8 cellular contexts compared by ENCODE assay signal in genomic region chr1:2584822-2585317, GRCh38. TPM values are rescaled to one million over a fixed set of nuclear protein-coding genes. Genes with fewer than 3 reads are reported as not detected.
A peak's percentile ranks its signal among the peaks of the same experiment; 100 is the strongest.
DNase-seq lines count a peak whose midpoint lies in the region; ATAC-seq and TF ChIP-seq lines count a peak whose summit lies in the region.

No MANE protein-coding gene starts in this region.

- no peaks in the 10 kb centered on the region for H3K9me3 Mint-ChIP-seq in dendritic cell treated with granulocyte-macrophage colony-stimulating factor and Interleukin-4, amounts not matched to agents 40 ng/mL and 50 ng/mL, for 4 days
- no peaks in the 10 kb centered on the region for H3K9me3 Mint-ChIP-seq in nephron progenitor cell

- H3K36me3 ChIP-seq in KOPT-K1 (ENCODE audit: insufficient read depth, low read length), result peaks cover 4% of the 10 kb centered on the region; the same call in 1 of the 2 replicates

- no peak for TF ChIP-seq CTCF in AG04449 (IDR thresholded peaks at IDR 0.05; ENCODE audit: insufficient read depth, low read length, missing control alignments)
- no peak for TF ChIP-seq CTCF in nephron progenitor cell (IDR thresholded peaks at IDR 0.05)

- H3K9me3 ChIP-seq in KOPT-K1 (ENCODE audit: insufficient read depth, low read length, poor library complexity, severe bottlenecking), result no peaks in the 10 kb centered on the region

- ATAC-seq in GM21528 (IDR thresholded peaks at IDR 0.05; ENCODE audit: low FRiP score, unreplicated experiment) (no peak), HG03460 (IDR thresholded peaks at IDR 0.05; ENCODE audit: unreplicated experiment) (no peak), GM19324 (IDR thresholded peaks at IDR 0.05; ENCODE audit: low FRiP score, unreplicated experiment) (no peak)

- H3K36me3 Mint-ChIP-seq in dendritic cell treated with granulocyte-macrophage colony-stimulating factor and Interleukin-4, amounts not matched to agents 40 ng/mL and 50 ng/mL, for 4 days (ENCODE audit: low read depth), result peaks cover 44% of the 10 kb centered on the region
- H3K36me3 Mint-ChIP-seq in nephron progenitor cell (ENCODE audit: low read depth), result peaks cover 4% of the 10 kb centered on the region

- H3K27ac ChIP-seq in KOPT-K1 (ENCODE audit: low read depth, low read length, poor library complexity, severe bottlenecking), result peak overlapping the region; percentile 93

- H3K4me1 Mint-ChIP-seq in dendritic cell treated with granulocyte-macrophage colony-stimulating factor and Interleukin-4, amounts not matched to agents 40 ng/mL and 50 ng/mL, for 4 days (ENCODE audit: low read depth), result peaks cover 67% of the 10 kb centered on the region
- peaks cover 36% of the 10 kb centered on the region for H3K4me1 Mint-ChIP-seq in nephron progenitor cell

- peak overlapping the region; percentile 86 for H3K4me3 Mint-ChIP-seq in dendritic cell treated with granulocyte-macrophage colony-stimulating factor and Interleukin-4, amounts not matched to agents 40 ng/mL and 50 ng/mL, for 4 days
- H3K4me3 Mint-ChIP-seq in nephron progenitor cell, result peak overlapping the region; percentile 87

- intact Hi-C loops in dendritic cell treated with granulocyte-macrophage colony-stimulating factor and Interleukin-4, amounts not matched to agents 40 ng/mL and 50 ng/mL, for 4 days (cut with micrococcal nuclease), result no loop called here

- peak overlapping the region; percentile 98 for H3K27ac Mint-ChIP-seq in dendritic cell treated with granulocyte-macrophage colony-stimulating factor and Interleukin-4, amounts not matched to agents 40 ng/mL and 50 ng/mL, for 4 days
- no peak overlapping the region for H3K27ac Mint-ChIP-seq in nephron progenitor cell

- DNase-seq in AG04449 (ENCODE audit: low read depth, low spot score) (no peak), nephron progenitor cell (no peak), H4 (ENCODE audit: low spot score) (no peak)

- CTCF ChIA-PET in AG04449 (lab: Yijun Ruan, JAX), result interaction anchor here (0.7 to 1.7 kb wide), 4 partner anchors 11 to 37 kb away, joined by 3 to 6 read pairs (median 3); partner anchors contain the start of gene TNFRSF14

- H3K27me3 Mint-ChIP-seq in dendritic cell treated with granulocyte-macrophage colony-stimulating factor and Interleukin-4, amounts not matched to agents 40 ng/mL and 50 ng/mL, for 4 days, result peaks cover 17% of the 10 kb centered on the region
- peaks cover 11% of the 10 kb centered on the region for H3K27me3 Mint-ChIP-seq in nephron progenitor cell (ENCODE audit: low read depth, poor library complexity)

- H3K4me3 ChIP-seq in AG04449 (ENCODE audit: low read depth, low read length), result peak overlapping the region; percentile 78

- POLR2A ChIA-PET in AG04449 (lab: Yijun Ruan, JAX), result no interaction called here

RNA-seq across cellular contexts. Expression of gene PRXL2B, which starts 1.7 kb away (rescaled TPM):
- 18.8 and 29.0 TPM in 2 replicates for total RNA-seq in H4 (2014; rRNA removed; shearing (Covaris generic))

RNA-seq across cellular contexts. Expression of gene TNFRSF14, which starts 28.7 kb away (rescaled TPM):
- 3.3 and 9.1 TPM in 2 replicates for total RNA-seq in H4 (2014; rRNA removed; shearing (Covaris generic))

RNA-seq across cellular contexts. Expression of gene MMEL1, which starts 47.9 kb away (rescaled TPM):
- total RNA-seq in H4 (2014; rRNA removed; shearing (Covaris generic)), result not detected in 2 replicates

RNA-seq across cellular contexts. Expression of gene HES5, which starts 54.8 kb away (rescaled TPM):
- not detected in 2 replicates for total RNA-seq in H4 (2014; rRNA removed; shearing (Covaris generic))

RNA-seq across cellular contexts. Expression of gene PANK4, which starts 58.5 kb away (rescaled TPM):
- 10.9 and 12.5 TPM in 2 replicates for total RNA-seq in H4 (2014; rRNA removed; shearing (Covaris generic))
